In genomic region chr4:77095101-77095826, GRCh38 we compare ENCODE assay signal across 7 cellular contexts.
DNase-seq lines count a peak whose midpoint lies in the region; ATAC-seq and TF ChIP-seq lines count a peak whose summit lies in the region.

No MANE protein-coding gene starts in this region.

- in situ Hi-C loops in astrocyte of the cerebellum (cut with HindIII; ENCODE audit: low sequenced_read_pairs) = no loop called here

- DNase-seq in NCI-H1417 (lab: John Stamatoyannopoulos, UW) (peak; percentile 58 to 82 (median 79)), T-helper 22 cell (ENCODE audit: low read depth) (peak; percentile 30), astrocyte of the cerebellum (ENCODE audit: low read depth) (no peak), iPS DF 19.7 (ENCODE audit: low read depth, low spot score) (peak; percentile 56)
- peak; percentile 60 for DNase-seq in stimulated activated CD4-positive, alpha-beta T cell treated with anti-CD3 and anti-CD28 coated beads, Interleukin-12 subunit alpha, Interleukin-12 subunit beta, amount 100 ng/mL, for 4 hours

- no peak overlapping the region for H3K4me3 ChIP-seq in astrocyte of the cerebellum (ENCODE audit: low read depth, low read length)

- peak; percentile 92 for TF ChIP-seq CTCF in astrocyte of the cerebellum (IDR thresholded peaks at IDR 0.05; ENCODE audit: low read depth, low read length, missing control alignments)

- ATAC-seq in GM18499 (IDR thresholded peaks at IDR 0.05; ENCODE audit: insufficient read depth, unreplicated experiment) (peak; percentile 96), HG02678 (IDR thresholded peaks at IDR 0.05; ENCODE audit: unreplicated experiment) (peak; percentile 100)
